15 cellular contexts compared by ENCODE assay signal in the genomic region with DNA sequence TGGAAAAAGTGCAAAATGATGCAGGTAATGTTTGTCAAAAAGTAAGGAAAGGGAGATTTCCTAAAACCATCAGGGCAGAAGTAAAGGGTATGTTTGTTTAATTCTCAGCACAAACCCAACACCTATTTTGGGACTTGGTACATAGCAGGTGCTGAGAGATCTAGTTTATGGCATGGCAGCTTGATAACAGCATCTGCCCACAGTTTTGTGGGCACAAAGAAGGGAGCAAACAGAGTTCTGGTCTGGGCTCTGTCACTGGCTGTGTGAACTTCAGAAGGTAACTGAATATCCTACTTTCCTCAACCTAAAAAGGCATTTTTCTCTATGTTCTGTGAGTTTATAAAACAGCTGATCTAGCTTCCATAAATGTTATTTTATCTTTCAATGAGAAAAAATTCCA.
DNase-seq lines count a peak whose midpoint lies in the region; ATAC-seq and TF ChIP-seq lines count a peak whose summit lies in the region.
"Had no signal": no experiment of that assay in that cellular context is flagged by ENCODE, and none has a peak within 500 bp of the region (broad histone marks: within the 10 kb centered on the region; RNA-seq: fewer than 3 reads in every experiment).

No MANE protein-coding gene starts in this region.

- H3K79me2 ChIP-seq in DND-41 (ENCODE audit: insufficient read depth, low read length) (no peaks in the 10 kb centered on the region), OCI-LY1 (ENCODE audit: insufficient read depth, low read length) (no peaks in the 10 kb centered on the region)

- H4K20me1 ChIP-seq in DND-41 (ENCODE audit: insufficient read depth, low read length) (no peaks in the 10 kb centered on the region), OCI-LY1 (ENCODE audit: insufficient read depth, low read length) (no peaks in the 10 kb centered on the region)
- H4K20me1 ChIP-seq: BLaER1 treated with 17β-estradiol and CSF1 and Interleukin-3, amounts not matched to agents 10 nM and 100 nM had no signal

- H3K4me3 Mint-ChIP-seq in activated CD4-positive, alpha-beta memory T cell treated with anti-CD3 and anti-CD28 coated beads for 36 hours, result no peak overlapping the region
- H3K4me3 Mint-ChIP-seq: B cell; CD8-positive, alpha-beta T cell; GM23338 had no signal

- POLR2A ChIA-PET in activated CD4-positive, alpha-beta memory T cell treated with anti-CD3 and anti-CD28 coated beads for 36 hours (lab: Charles Lee), result no interaction called here

- H3K4me1 ChIP-seq in DND-41 (ENCODE audit: insufficient read depth, low read length) (peaks cover 35% of the 10 kb centered on the region), OCI-LY1 (ENCODE audit: insufficient read depth, low read length, severe bottlenecking) (peaks cover 38% of the 10 kb centered on the region), SJCRH30 (no peaks in the 10 kb centered on the region)

- no peaks in the 10 kb centered on the region for H3F3A ChIP-seq in OCI-LY1 (ENCODE audit: insufficient read depth, low read length)

- no peaks in the 10 kb centered on the region for H3K9me3 Mint-ChIP-seq in activated CD4-positive, alpha-beta memory T cell treated with anti-CD3 and anti-CD28 coated beads for 36 hours
- H3K9me3 Mint-ChIP-seq: CD8-positive, alpha-beta T cell; GM23338 had no signal

- DNase-seq in DND-41, result peak; percentile 40
- DNase-seq in NCI-H1694 treated with DMSO at 0.1 percent for 48 hours (lab: John Stamatoyannopoulos, UW), result peak; percentile 32
- DNase-seq in GM13977 (ENCODE audit: low spot score), result no peak
- no peak for DNase-seq in SJCRH30
- DNase-seq in activated CD4-positive, alpha-beta memory T cell treated with anti-CD3 and anti-CD28 coated beads for 36 hours, result no peak
- DNase-seq in stimulated activated CD8-positive, alpha-beta memory T cell treated with anti-CD3 and anti-CD28 coated beads, Interleukin-4, amount 100 ng/mL, for 48 hours, result no peak
- DNase-seq: Calu3; CD8-positive, alpha-beta T cell; GDM1; HCEC 1CT; IMR-90 had no signal

- H2AFZ ChIP-seq in DND-41 (ENCODE audit: low read depth, low read length) (0 out of 2 replicates have a peak overlapping the region, but pooled peaks have one; percentile 13), OCI-LY1 (ENCODE audit: low read length) (no peak overlapping the region)
- H2AFZ ChIP-seq: GM23338 had no signal

- ATAC-seq in DND-41 (ENCODE audit: insufficient read depth, low read depth), result peak; percentile 90
- ATAC-seq: CD8-positive, alpha-beta T cell; GM23338 had no signal

- no peaks in the 10 kb centered on the region for H3K36me3 Mint-ChIP-seq in activated CD4-positive, alpha-beta memory T cell treated with anti-CD3 and anti-CD28 coated beads for 36 hours
- H3K36me3 Mint-ChIP-seq: CD8-positive, alpha-beta T cell had no signal

- in situ Hi-C loops in GM13977 (cut with MboI; ENCODE audit: low pct_unique_long_range_greater_than_20kb, low sequenced_read_pairs, unreplicated experiment), result no loop called here

- H3K9ac ChIP-seq in DND-41 (ENCODE audit: low read depth, low read length), result no peak overlapping the region
- no peak overlapping the region for H3K9ac ChIP-seq in OCI-LY1 (ENCODE audit: low read length)
- H3K9ac ChIP-seq: BLaER1 treated with 17β-estradiol and CSF1 and Interleukin-3, amounts not matched to agents 10 nM and 100 nM had no signal

- H3K4me2 ChIP-seq in DND-41 (ENCODE audit: insufficient read depth, low read length), result peak overlapping the region; percentile 7; the same call in 1 of the 2 replicates
- H3K4me2 ChIP-seq in OCI-LY1 (ENCODE audit: low read length), result no peak overlapping the region
- H3K4me2 ChIP-seq: BLaER1 treated with 17β-estradiol and CSF1 and Interleukin-3, amounts not matched to agents 10 nM and 100 nM; GM23338 had no signal

- no peak overlapping the region for H3K4me3 ChIP-seq in DND-41 (ENCODE audit: low read depth in 1 of 2, low read length in 2 of 2)
- H3K4me3 ChIP-seq in OCI-LY1 (ENCODE audit: low read depth, low read length, poor library complexity, severe bottlenecking), result no peak overlapping the region
- no peak overlapping the region for H3K4me3 ChIP-seq in SJCRH30
- H3K4me3 ChIP-seq: BLaER1 treated with 17β-estradiol and CSF1 and Interleukin-3, amounts not matched to agents 10 nM and 100 nM; GM23338 had no signal

- H3K27ac ChIP-seq in DND-41 (ENCODE audit: low read length) (peak overlapping the region; percentile 33), OCI-LY1 (ENCODE audit: low read depth, low read length, poor library complexity, severe bottlenecking) (peak overlapping the region; percentile 8), SJCRH30 (no peak overlapping the region)
- H3K27ac ChIP-seq: BLaER1 treated with 17β-estradiol and CSF1 and Interleukin-3, amounts not matched to agents 10 nM and 100 nM had no signal

- no peak for TF ChIP-seq CTCF in DND-41 (IDR thresholded peaks at IDR 0.05; ENCODE audit: borderline replicate concordance, extremely low read depth, low read length, poor library complexity, severe bottlenecking)
- no peak for TF ChIP-seq CTCF in OCI-LY1 (IDR thresholded peaks at IDR 0.05; ENCODE audit: low read length)
- TF ChIP-seq CTCF in GM13977 (IDR thresholded peaks at IDR 0.05; ENCODE audit: extremely low read depth, insufficient read depth, missing control alignments), result no peak

- no peaks in the 10 kb centered on the region for H3K4me1 Mint-ChIP-seq in activated CD4-positive, alpha-beta memory T cell treated with anti-CD3 and anti-CD28 coated beads for 36 hours (ENCODE audit: low read depth)
- H3K4me1 Mint-ChIP-seq: B cell had no signal

- no peaks in the 10 kb centered on the region for H3K36me3 ChIP-seq in DND-41 (ENCODE audit: insufficient read depth, low read length)
- H3K36me3 ChIP-seq in OCI-LY1 (ENCODE audit: insufficient read depth, low read length), result no peaks in the 10 kb centered on the region
- no peaks in the 10 kb centered on the region for H3K36me3 ChIP-seq in SJCRH30
- H3K36me3 ChIP-seq: BLaER1 treated with 17β-estradiol and CSF1 and Interleukin-3, amounts not matched to agents 10 nM and 100 nM had no signal

- no peak overlapping the region for H3K27ac Mint-ChIP-seq in activated CD4-positive, alpha-beta memory T cell treated with anti-CD3 and anti-CD28 coated beads for 36 hours
- H3K27ac Mint-ChIP-seq: B cell; CD8-positive, alpha-beta T cell; GM23338 had no signal

- intact Hi-C loops in activated CD4-positive, alpha-beta memory T cell treated with anti-CD3 and anti-CD28 coated beads for 36 hours (cut with micrococcal nuclease), result no loop called here

- H3K27me3 ChIP-seq in DND-41 (ENCODE audit: insufficient read depth, low read length, poor library complexity), result no peaks in the 10 kb centered on the region
- no peaks in the 10 kb centered on the region for H3K27me3 ChIP-seq in OCI-LY1 (ENCODE audit: insufficient read depth, low read length)
- no peaks in the 10 kb centered on the region for H3K27me3 ChIP-seq in SJCRH30
- H3K27me3 ChIP-seq: BLaER1 treated with 17β-estradiol and CSF1 and Interleukin-3, amounts not matched to agents 10 nM and 100 nM had no signal

- peaks cover 5% of the 10 kb centered on the region for H3K27me3 Mint-ChIP-seq in activated CD4-positive, alpha-beta memory T cell treated with anti-CD3 and anti-CD28 coated beads for 36 hours

- H3K9me2 ChIP-seq in OCI-LY1 (ENCODE audit: low read depth, low read length), result no peaks in the 10 kb centered on the region

- CTCF ChIA-PET in activated CD4-positive, alpha-beta memory T cell treated with anti-CD3 and anti-CD28 coated beads for 36 hours (lab: Charles Lee), result no interaction called here

- no peaks in the 10 kb centered on the region for H3K9me3 ChIP-seq in DND-41 (ENCODE audit: insufficient read depth, low read length, severe bottlenecking)
- no peaks in the 10 kb centered on the region for H3K9me3 ChIP-seq in OCI-LY1 (ENCODE audit: low read length)
- H3K9me3 ChIP-seq in SJCRH30 (replicated peaks), result no peaks in the 10 kb centered on the region

Comparison
In these comparisons a context has a peak if more than half of its experiments do, and no peak if none do; other contexts are left out.
1. DNase-seq: peak in DND-41 (single experiment) and NCI-H1694 treated with DMSO at 0.1 percent for 48 hours (single experiment); none in GM13977 (single experiment), SJCRH30 (0 of 2), activated CD4-positive, alpha-beta memory T cell treated with anti-CD3 and anti-CD28 coated beads for 36 hours (single experiment) and stimulated activated CD8-positive, alpha-beta memory T cell treated with anti-CD3 and anti-CD28 coated beads, Interleukin-4, amount 100 ng/mL, for 48 hours (single experiment).